ENCODE assay signal across 13 cellular contexts in genomic region chr9:35712762-35713400, GRCh38. TPM values are rescaled to one million over a fixed set of nuclear protein-coding genes. Genes with fewer than 3 reads are reported as not detected.
ATAC-seq and TF ChIP-seq lines count a peak whose summit lies in the region.
"Had no signal": no experiment of that assay in that cellular context is flagged by ENCODE, and none has a peak within 500 bp of the region (broad histone marks: within the 10 kb centered on the region; RNA-seq: fewer than 3 reads in every experiment).

No MANE protein-coding gene starts in this region.

- H3K27ac ChIP-seq in VCaP (no peak overlapping the region), gastroesophageal sphincter (peak overlapping the region in 3 of 4 donors; percentile 61 to 98 (median 97))
- H3K27ac ChIP-seq: pancreas, upper lobe of right lung had no signal

- TF ChIP-seq EP300 in Ishikawa (IDR thresholded peaks at IDR 0.05; ENCODE audit: borderline replicate concordance): no peak
- TF ChIP-seq EP300 in gastroesophageal sphincter (IDR thresholded peaks at IDR 0.05): no peak

- peak overlapping the region; percentile 70 for H3K27ac Mint-ChIP-seq in stimulated activated memory B cell treated with anti-CD40 and anti-IgM and Interleukin-4, amounts not matched to agents 10 μg/mL and 1 μg/mL and 100 μg/mL, for 72 hours
- H3K27ac Mint-ChIP-seq: activated naive CD8-positive, alpha-beta T cell treated with anti-CD3 and anti-CD28 coated beads for 36 hours; nephron had no signal

- no peaks in the 10 kb centered on the region for H3K9me3 Mint-ChIP-seq in stimulated activated memory B cell treated with anti-CD40 and anti-IgM and Interleukin-4, amounts not matched to agents 10 μg/mL and 1 μg/mL and 100 μg/mL, for 72 hours
- H3K9me3 Mint-ChIP-seq: activated naive CD8-positive, alpha-beta T cell treated with anti-CD3 and anti-CD28 coated beads for 36 hours; nephron had no signal

- peak; percentile 16 for TF ChIP-seq CTCF in VCaP (conservative IDR thresholded peaks at IDR 0.05)
- no peak for TF ChIP-seq CTCF in gastroesophageal sphincter (IDR thresholded peaks at IDR 0.05)

- H3K4me1 Mint-ChIP-seq in stimulated activated memory B cell treated with anti-CD40 and anti-IgM and Interleukin-4, amounts not matched to agents 10 μg/mL and 1 μg/mL and 100 μg/mL, for 72 hours: peaks cover 10% of the 10 kb centered on the region
- H3K4me1 Mint-ChIP-seq: activated naive CD8-positive, alpha-beta T cell treated with anti-CD3 and anti-CD28 coated beads for 36 hours had no signal

- TF ChIP-seq POLR2A in gastroesophageal sphincter (IDR thresholded peaks at IDR 0.05): no peak

- no peak overlapping the region for H3K4me3 Mint-ChIP-seq in stimulated activated memory B cell treated with anti-CD40 and anti-IgM and Interleukin-4, amounts not matched to agents 10 μg/mL and 1 μg/mL and 100 μg/mL, for 72 hours
- H3K4me3 Mint-ChIP-seq: activated naive CD8-positive, alpha-beta T cell treated with anti-CD3 and anti-CD28 coated beads for 36 hours; nephron had no signal

- H3K36me3 ChIP-seq in gastroesophageal sphincter: peaks cover 11 to 100% of the 10 kb centered on the region in 2 donors

- ATAC-seq in gastroesophageal sphincter: no peak
- ATAC-seq in stimulated activated memory B cell treated with anti-CD40 and anti-IgM and Interleukin-4, amounts not matched to agents 10 μg/mL and 1 μg/mL and 100 μg/mL, for 72 hours: no peak
- ATAC-seq in HG03095 (IDR thresholded peaks at IDR 0.05; ENCODE audit: unreplicated experiment): no peak
- no peak for ATAC-seq in GM21423 (IDR thresholded peaks at IDR 0.05; ENCODE audit: unreplicated experiment)
- ATAC-seq in HG02588 (IDR thresholded peaks at IDR 0.05; ENCODE audit: unreplicated experiment): no peak
- ATAC-seq: pancreas, right cardiac atrium, upper lobe of right lung had no signal

- H3K36me3 Mint-ChIP-seq in stimulated activated memory B cell treated with anti-CD40 and anti-IgM and Interleukin-4, amounts not matched to agents 10 μg/mL and 1 μg/mL and 100 μg/mL, for 72 hours: peaks cover 88% of the 10 kb centered on the region

- no peaks in the 10 kb centered on the region for H3K27me3 ChIP-seq in gastroesophageal sphincter
- H3K27me3 ChIP-seq: pancreas, upper lobe of right lung had no signal

- WGBS in gastroesophageal sphincter (ENCODE audit: low coverage in 1 of 2), 2 donors: 70 to 100% methylated on average over 1 to 2 of the region's 11 CpGs

- no peak for TF ChIP-seq RAD21 in Ishikawa (IDR thresholded peaks at IDR 0.05; ENCODE audit: low read depth)

- H3K27me3 Mint-ChIP-seq in stimulated activated memory B cell treated with anti-CD40 and anti-IgM and Interleukin-4, amounts not matched to agents 10 μg/mL and 1 μg/mL and 100 μg/mL, for 72 hours: no peaks in the 10 kb centered on the region
- H3K27me3 Mint-ChIP-seq: activated naive CD8-positive, alpha-beta T cell treated with anti-CD3 and anti-CD28 coated beads for 36 hours had no signal

- H3K4me3 ChIP-seq in gastroesophageal sphincter: no peak overlapping the region
- H3K4me3 ChIP-seq: HAP-1, pancreas, upper lobe of right lung had no signal

- no peaks in the 10 kb centered on the region for H3K9me3 ChIP-seq in gastroesophageal sphincter
- H3K9me3 ChIP-seq: HAP-1, pancreas, upper lobe of right lung had no signal

- peaks cover 0 to 30% (median 0%) of the 10 kb centered on the region in 3 donors for H3K4me1 ChIP-seq in gastroesophageal sphincter
- H3K4me1 ChIP-seq: HAP-1, pancreas, upper lobe of right lung had no signal

TF ChIP-seq in Ishikawa, 13 proteins besides CTCF, POLR2A, EP300 and RAD21:
- TF ChIP-seq TEAD4 (IDR thresholded peaks at IDR 0.05): peak; percentile 61
- TF ChIP-seq NFIC (IDR thresholded peaks at IDR 0.05): 0 out of 2 replicates have a peak, but pooled peaks have one; percentile 22
- no peak for TF ChIP-seq ZBTB7A (IDR thresholded peaks at IDR 0.05; ENCODE audit: low read depth)

RNA-seq across cellular contexts. Expression of gene TLN1, which starts 19.1 kb away (rescaled TPM):
- 1,000 to 10,000 TPM in 3 of 4 donors, 100 to 1,000 TPM in 1; 888 to 1,583 (median 1,047) TPM for total RNA-seq in gastroesophageal sphincter

RNA-seq across cellular contexts. Expression of gene CREB3, which starts 19.6 kb away (rescaled TPM):
- total RNA-seq in gastroesophageal sphincter: 100 to 1,000 TPM in 1 of 4 donors, 10 to 100 TPM in 3; 75.0 to 104 (median 83.7) TPM

RNA-seq across cellular contexts. Expression of gene TPM2, which starts 23.2 kb away (rescaled TPM):
- over 10,000 TPM in 3 of 4 donors, 1,000 to 10,000 TPM in 1; 7,572 to 13,568 (median 12,084) TPM for total RNA-seq in gastroesophageal sphincter

RNA-seq across cellular contexts. Expression of gene GBA2, which starts 36.1 kb away (rescaled TPM):
- total RNA-seq in gastroesophageal sphincter: 10 to 100 TPM; 35.3 to 81.1 (median 54.3) TPM

RNA-seq across cellular contexts. Expression of gene RGP1, which starts 36.2 kb away (rescaled TPM):
- total RNA-seq in gastroesophageal sphincter: 10 to 100 TPM; 19.7 to 34.4 (median 23.4) TPM
